ENCODE assay signal across 1 cellular context in the genomic region with DNA sequence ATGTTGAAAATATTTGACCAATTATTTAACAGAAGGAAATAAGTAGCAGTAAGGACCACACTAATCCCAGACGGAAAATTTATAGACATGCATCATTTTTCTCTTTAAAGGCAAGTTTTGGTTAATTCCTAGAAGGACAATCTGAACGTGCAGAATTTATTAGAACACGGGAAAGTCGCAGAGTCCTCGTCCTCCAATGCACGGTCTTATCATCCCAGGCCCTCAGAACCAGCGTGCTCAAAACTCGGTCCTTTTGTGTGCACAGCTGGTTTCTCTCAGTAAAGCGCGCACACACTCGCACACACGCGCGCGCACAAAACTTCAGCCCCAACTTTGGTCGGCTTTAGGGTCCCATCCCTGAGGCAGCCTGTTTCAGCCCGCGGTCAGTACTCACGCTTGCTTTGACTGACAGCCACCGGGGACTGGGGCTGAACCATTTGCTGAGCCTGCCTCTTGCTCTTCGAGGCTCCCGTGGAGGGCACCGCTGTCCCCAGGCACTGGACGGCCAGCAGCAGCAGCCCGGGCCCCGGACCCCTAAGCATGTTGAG.
TF ChIP-seq lines count a peak whose summit lies in the region.

No MANE protein-coding gene starts in this region.

TF ChIP-seq in GM12878, 131 proteins besides CTCF, POLR2A, EP300 and RAD21 (continued from another document):
- TF ChIP-seq, protein P1, sequence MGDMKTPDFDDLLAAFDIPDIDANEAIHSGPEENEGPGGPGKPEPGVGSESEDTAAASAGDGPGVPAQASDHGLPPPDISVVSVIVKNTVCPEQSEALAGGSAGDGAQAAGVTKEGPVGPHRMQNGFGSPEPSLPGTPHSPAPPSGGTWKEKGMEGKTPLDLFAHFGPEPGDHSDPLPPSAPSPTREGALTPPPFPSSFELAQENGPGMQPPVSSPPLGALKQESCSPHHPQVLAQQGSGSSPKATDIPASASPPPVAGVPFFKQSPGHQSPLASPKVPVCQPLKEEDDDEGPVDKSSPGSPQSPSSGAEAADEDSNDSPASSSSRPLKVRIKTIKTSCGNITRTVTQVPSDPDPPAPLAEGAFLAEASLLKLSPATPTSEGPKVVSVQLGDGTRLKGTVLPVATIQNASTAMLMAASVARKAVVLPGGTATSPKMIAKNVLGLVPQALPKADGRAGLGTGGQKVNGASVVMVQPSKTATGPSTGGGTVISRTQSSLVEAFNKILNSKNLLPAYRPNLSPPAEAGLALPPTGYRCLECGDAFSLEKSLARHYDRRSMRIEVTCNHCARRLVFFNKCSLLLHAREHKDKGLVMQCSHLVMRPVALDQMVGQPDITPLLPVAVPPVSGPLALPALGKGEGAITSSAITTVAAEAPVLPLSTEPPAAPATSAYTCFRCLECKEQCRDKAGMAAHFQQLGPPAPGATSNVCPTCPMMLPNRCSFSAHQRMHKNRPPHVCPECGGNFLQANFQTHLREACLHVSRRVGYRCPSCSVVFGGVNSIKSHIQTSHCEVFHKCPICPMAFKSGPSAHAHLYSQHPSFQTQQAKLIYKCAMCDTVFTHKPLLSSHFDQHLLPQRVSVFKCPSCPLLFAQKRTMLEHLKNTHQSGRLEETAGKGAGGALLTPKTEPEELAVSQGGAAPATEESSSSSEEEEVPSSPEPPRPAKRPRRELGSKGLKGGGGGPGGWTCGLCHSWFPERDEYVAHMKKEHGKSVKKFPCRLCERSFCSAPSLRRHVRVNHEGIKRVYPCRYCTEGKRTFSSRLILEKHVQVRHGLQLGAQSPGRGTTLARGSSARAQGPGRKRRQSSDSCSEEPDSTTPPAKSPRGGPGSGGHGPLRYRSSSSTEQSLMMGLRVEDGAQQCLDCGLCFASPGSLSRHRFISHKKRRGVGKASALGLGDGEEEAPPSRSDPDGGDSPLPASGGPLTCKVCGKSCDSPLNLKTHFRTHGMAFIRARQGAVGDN (IDR thresholded peaks at IDR 0.05), result no peak
- TF ChIP-seq SIN3A (IDR thresholded peaks at IDR 0.05; ENCODE audit: low read depth, low read length) (no peak), SUZ12 (IDR thresholded peaks at IDR 0.05; ENCODE audit: unreplicated experiment) (peak; percentile 86), GABPA (IDR thresholded peaks at IDR 0.05; ENCODE audit: low read depth) (no peak), BHLHE40 (IDR thresholded peaks at IDR 0.05; ENCODE audit: borderline replicate concordance in 1 of 2, low read depth in 2 of 2, low read length in 1 of 2) (0 out of 4 replicates have a peak, but pooled peaks of 1 of the 2 experiments have one; percentile 9), CHD4 (IDR thresholded peaks at IDR 0.05) (no peak), ZNF207 (IDR thresholded peaks at IDR 0.05; ENCODE audit: borderline replicate concordance) (no peak)
- TF ChIP-seq, protein P2, sequence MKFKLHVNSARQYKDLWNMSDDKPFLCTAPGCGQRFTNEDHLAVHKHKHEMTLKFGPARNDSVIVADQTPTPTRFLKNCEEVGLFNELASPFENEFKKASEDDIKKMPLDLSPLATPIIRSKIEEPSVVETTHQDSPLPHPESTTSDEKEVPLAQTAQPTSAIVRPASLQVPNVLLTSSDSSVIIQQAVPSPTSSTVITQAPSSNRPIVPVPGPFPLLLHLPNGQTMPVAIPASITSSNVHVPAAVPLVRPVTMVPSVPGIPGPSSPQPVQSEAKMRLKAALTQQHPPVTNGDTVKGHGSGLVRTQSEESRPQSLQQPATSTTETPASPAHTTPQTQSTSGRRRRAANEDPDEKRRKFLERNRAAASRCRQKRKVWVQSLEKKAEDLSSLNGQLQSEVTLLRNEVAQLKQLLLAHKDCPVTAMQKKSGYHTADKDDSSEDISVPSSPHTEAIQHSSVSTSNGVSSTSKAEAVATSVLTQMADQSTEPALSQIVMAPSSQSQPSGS (IDR thresholded peaks at IDR 0.05; ENCODE audit: low read length), result no peak
- TF ChIP-seq, protein P3, sequence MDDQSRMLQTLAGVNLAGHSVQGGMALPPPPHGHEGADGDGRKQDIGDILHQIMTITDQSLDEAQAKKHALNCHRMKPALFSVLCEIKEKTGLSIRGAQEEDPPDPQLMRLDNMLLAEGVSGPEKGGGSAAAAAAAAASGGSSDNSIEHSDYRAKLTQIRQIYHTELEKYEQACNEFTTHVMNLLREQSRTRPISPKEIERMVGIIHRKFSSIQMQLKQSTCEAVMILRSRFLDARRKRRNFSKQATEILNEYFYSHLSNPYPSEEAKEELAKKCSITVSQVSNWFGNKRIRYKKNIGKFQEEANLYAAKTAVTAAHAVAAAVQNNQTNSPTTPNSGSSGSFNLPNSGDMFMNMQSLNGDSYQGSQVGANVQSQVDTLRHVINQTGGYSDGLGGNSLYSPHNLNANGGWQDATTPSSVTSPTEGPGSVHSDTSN (IDR thresholded peaks at IDR 0.05; ENCODE audit: insufficient replicate concordance, low read depth, low read length), result peak; percentile 88
- TF ChIP-seq, protein P4, sequence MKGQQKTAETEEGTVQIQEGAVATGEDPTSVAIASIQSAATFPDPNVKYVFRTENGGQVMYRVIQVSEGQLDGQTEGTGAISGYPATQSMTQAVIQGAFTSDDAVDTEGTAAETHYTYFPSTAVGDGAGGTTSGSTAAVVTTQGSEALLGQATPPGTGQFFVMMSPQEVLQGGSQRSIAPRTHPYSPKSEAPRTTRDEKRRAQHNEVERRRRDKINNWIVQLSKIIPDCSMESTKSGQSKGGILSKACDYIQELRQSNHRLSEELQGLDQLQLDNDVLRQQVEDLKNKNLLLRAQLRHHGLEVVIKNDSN (IDR thresholded peaks at IDR 0.05; ENCODE audit: borderline replicate concordance, extremely low read length, insufficient read depth, low read depth, low read length), result no peak
- TF ChIP-seq, protein P5, sequence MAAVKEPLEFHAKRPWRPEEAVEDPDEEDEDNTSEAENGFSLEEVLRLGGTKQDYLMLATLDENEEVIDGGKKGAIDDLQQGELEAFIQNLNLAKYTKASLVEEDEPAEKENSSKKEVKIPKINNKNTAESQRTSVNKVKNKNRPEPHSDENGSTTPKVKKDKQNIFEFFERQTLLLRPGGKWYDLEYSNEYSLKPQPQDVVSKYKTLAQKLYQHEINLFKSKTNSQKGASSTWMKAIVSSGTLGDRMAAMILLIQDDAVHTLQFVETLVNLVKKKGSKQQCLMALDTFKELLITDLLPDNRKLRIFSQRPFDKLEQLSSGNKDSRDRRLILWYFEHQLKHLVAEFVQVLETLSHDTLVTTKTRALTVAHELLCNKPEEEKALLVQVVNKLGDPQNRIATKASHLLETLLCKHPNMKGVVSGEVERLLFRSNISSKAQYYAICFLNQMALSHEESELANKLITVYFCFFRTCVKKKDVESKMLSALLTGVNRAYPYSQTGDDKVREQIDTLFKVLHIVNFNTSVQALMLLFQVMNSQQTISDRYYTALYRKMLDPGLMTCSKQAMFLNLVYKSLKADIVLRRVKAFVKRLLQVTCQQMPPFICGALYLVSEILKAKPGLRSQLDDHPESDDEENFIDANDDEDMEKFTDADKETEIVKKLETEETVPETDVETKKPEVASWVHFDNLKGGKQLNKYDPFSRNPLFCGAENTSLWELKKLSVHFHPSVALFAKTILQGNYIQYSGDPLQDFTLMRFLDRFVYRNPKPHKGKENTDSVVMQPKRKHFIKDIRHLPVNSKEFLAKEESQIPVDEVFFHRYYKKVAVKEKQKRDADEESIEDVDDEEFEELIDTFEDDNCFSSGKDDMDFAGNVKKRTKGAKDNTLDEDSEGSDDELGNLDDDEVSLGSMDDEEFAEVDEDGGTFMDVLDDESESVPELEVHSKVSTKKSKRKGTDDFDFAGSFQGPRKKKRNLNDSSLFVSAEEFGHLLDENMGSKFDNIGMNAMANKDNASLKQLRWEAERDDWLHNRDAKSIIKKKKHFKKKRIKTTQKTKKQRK (IDR thresholded peaks at IDR 0.05; ENCODE audit: low read depth, low read length), result no peak
- TF ChIP-seq, protein P6, sequence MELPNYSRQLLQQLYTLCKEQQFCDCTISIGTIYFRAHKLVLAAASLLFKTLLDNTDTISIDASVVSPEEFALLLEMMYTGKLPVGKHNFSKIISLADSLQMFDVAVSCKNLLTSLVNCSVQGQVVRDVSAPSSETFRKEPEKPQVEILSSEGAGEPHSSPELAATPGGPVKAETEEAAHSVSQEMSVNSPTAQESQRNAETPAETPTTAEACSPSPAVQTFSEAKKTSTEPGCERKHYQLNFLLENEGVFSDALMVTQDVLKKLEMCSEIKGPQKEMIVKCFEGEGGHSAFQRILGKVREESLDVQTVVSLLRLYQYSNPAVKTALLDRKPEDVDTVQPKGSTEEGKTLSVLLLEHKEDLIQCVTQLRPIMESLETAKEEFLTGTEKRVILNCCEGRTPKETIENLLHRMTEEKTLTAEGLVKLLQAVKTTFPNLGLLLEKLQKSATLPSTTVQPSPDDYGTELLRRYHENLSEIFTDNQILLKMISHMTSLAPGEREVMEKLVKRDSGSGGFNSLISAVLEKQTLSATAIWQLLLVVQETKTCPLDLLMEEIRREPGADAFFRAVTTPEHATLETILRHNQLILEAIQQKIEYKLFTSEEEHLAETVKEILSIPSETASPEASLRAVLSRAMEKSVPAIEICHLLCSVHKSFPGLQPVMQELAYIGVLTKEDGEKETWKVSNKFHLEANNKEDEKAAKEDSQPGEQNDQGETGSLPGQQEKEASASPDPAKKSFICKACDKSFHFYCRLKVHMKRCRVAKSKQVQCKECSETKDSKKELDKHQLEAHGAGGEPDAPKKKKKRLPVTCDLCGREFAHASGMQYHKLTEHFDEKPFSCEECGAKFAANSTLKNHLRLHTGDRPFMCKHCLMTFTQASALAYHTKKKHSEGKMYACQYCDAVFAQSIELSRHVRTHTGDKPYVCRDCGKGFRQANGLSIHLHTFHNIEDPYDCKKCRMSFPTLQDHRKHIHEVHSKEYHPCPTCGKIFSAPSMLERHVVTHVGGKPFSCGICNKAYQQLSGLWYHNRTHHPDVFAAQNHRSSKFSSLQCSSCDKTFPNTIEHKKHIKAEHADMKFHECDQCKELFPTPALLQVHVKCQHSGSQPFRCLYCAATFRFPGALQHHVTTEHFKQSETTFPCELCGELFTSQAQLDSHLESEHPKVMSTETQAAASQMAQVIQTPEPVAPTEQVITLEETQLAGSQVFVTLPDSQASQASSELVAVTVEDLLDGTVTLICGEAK (IDR thresholded peaks at IDR 0.05; ENCODE audit: borderline replicate concordance), result no peak
- TF ChIP-seq, protein P7, sequence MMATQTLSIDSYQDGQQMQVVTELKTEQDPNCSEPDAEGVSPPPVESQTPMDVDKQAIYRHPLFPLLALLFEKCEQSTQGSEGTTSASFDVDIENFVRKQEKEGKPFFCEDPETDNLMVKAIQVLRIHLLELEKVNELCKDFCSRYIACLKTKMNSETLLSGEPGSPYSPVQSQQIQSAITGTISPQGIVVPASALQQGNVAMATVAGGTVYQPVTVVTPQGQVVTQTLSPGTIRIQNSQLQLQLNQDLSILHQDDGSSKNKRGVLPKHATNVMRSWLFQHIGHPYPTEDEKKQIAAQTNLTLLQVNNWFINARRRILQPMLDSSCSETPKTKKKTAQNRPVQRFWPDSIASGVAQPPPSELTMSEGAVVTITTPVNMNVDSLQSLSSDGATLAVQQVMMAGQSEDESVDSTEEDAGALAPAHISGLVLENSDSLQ (IDR thresholded peaks at IDR 0.05), result peak; percentile 92
